In genomic region chr4:2353222-2354107, GRCh38 we compare ENCODE assay signal across 17 cellular contexts.
A peak's percentile ranks its signal among the peaks of the same experiment; 100 is the strongest.
DNase-seq lines count a peak whose midpoint lies in the region; ATAC-seq and TF ChIP-seq lines count a peak whose summit lies in the region.
"Had no signal": no experiment of that assay in that cellular context is flagged by ENCODE, and none has a peak within 500 bp of the region (broad histone marks: within the 10 kb centered on the region; RNA-seq: fewer than 3 reads in every experiment).

No MANE protein-coding gene starts in this region.

- H3K36me3 ChIP-seq in cardiac muscle cell = no peaks in the 10 kb centered on the region
- H3K36me3 ChIP-seq: gastroesophageal sphincter had no signal

- H3K4me1 Mint-ChIP-seq in CD4-positive, alpha-beta T cell (ENCODE audit: low read depth) = peaks cover 6% of the 10 kb centered on the region

- DNase-seq in CD4-positive, alpha-beta T cell = peak in 1 of 10 experiments; percentile 27
- peak; percentile 77 for DNase-seq in NCI-H524 treated with DMSO at 0.1 percent for 48 hours (lab: John Stamatoyannopoulos, UW)
- DNase-seq in cardiac muscle cell (ENCODE audit: low read depth in 1 of 2, low spot score in 1 of 2) = peak; percentile 69 to 79
- DNase-seq in posterior cingulate gyrus = peak in 9 of 10 donors; percentile 29 to 94 (median 74)
- no peak for DNase-seq in HK-2 (ENCODE audit: unreplicated experiment)
- no peak for DNase-seq in NCI-H1105 (lab: John Stamatoyannopoulos, UW)
- no peak for DNase-seq in KG1 (lab: John Stamatoyannopoulos, UW)
- DNase-seq in stimulated activated naive CD4-positive, alpha-beta T cell treated with Interleukin-2 at 50 U/mL for 16 hours (lab: John Stamatoyannopoulos, UW) = no peak
- DNase-seq: activated CD4-positive, alpha-beta memory T cell treated with anti-CD3 and anti-CD28 coated beads for 36 hours; effector memory CD4-positive, alpha-beta T cell; GF-D8; left colon; NCI-H2081; nucleus accumbens had no signal

- ATAC-seq in CD4-positive, alpha-beta T cell (ENCODE audit: poor library complexity) = no peak
- ATAC-seq: gastroesophageal sphincter, left colon had no signal

- no peaks in the 10 kb centered on the region for H3K27me3 ChIP-seq in CD4-positive, alpha-beta T cell (ENCODE audit: control insufficient read depth, insufficient read depth, low read length)
- no peaks in the 10 kb centered on the region for H3K27me3 ChIP-seq in cardiac muscle cell
- H3K27me3 ChIP-seq: gastroesophageal sphincter had no signal

- H3K27me3 Mint-ChIP-seq in CD4-positive, alpha-beta T cell = no peaks in the 10 kb centered on the region
- H3K27me3 Mint-ChIP-seq: activated CD4-positive, alpha-beta memory T cell treated with anti-CD3 and anti-CD28 coated beads for 36 hours had no signal

- H3K4me1 ChIP-seq in cardiac muscle cell (ENCODE audit: low read depth) = peaks cover 11% of the 10 kb centered on the region
- H3K4me1 ChIP-seq: gastroesophageal sphincter had no signal

- H3K36me3 Mint-ChIP-seq in CD4-positive, alpha-beta T cell (ENCODE audit: low read depth) = peaks cover 6% of the 10 kb centered on the region
- H3K36me3 Mint-ChIP-seq: activated CD4-positive, alpha-beta memory T cell treated with anti-CD3 and anti-CD28 coated beads for 36 hours had no signal

- H3K9me3 Mint-ChIP-seq in CD4-positive, alpha-beta T cell = no peaks in the 10 kb centered on the region
- H3K9me3 Mint-ChIP-seq: activated CD4-positive, alpha-beta memory T cell treated with anti-CD3 and anti-CD28 coated beads for 36 hours; T-helper 2 cell treated with Interferon-gamma antibody and Interleukin-4, amounts not matched to agents 5 μg/mL and 100 μg/mL, for 36 hours had no signal

- intact Hi-C loops in CD4-positive, alpha-beta T cell (cut with DNase I, micrococcal nuclease) = loop anchor here (1.0 to 5.0 kb wide), 3 partner anchors 71 to 133 kb away; no protein-coding TSS in a partner anchor
- intact Hi-C loops in posterior cingulate gyrus (cut with DNase I) = no loop called here

- no peak overlapping the region for H3K4me3 Mint-ChIP-seq in CD4-positive, alpha-beta T cell
- H3K4me3 Mint-ChIP-seq: activated CD4-positive, alpha-beta memory T cell treated with anti-CD3 and anti-CD28 coated beads for 36 hours; T-helper 2 cell treated with Interferon-gamma antibody and Interleukin-4, amounts not matched to agents 5 μg/mL and 100 μg/mL, for 36 hours had no signal

- TF ChIP-seq CTCF in CD4-positive, alpha-beta T cell (IDR thresholded peaks at IDR 0.05) = no peak
- TF ChIP-seq CTCF in cardiac muscle cell (IDR thresholded peaks at IDR 0.05; ENCODE audit: low read depth, low read length) = no peak

- no peak overlapping the region for H3K4me3 ChIP-seq in cardiac muscle cell
- H3K4me3 ChIP-seq: gastroesophageal sphincter had no signal

- CTCF ChIA-PET in CD4-positive, alpha-beta T cell (lab: Charles Lee) = interaction anchor here (0.8 to 1.9 kb wide), 6 partner anchors 59 to 133 kb away, joined by 3 to 6 read pairs (median 5); partner anchors contain the start of genes CFAP99 and ZFYVE28

- POLR2A ChIA-PET in CD4-positive, alpha-beta T cell (lab: Charles Lee) = no interaction called here

- no peak overlapping the region for H3K27ac ChIP-seq in CD4-positive, alpha-beta T cell (ENCODE audit: low read depth, low read length)
- H3K27ac ChIP-seq in cardiac muscle cell = peak overlapping the region; percentile 52
- H3K27ac ChIP-seq: gastroesophageal sphincter, KMS-11 had no signal

- no peaks in the 10 kb centered on the region for H3K9me3 ChIP-seq in CD4-positive, alpha-beta T cell (ENCODE audit: control insufficient read depth, low read length)
- no peaks in the 10 kb centered on the region for H3K9me3 ChIP-seq in cardiac muscle cell (ENCODE audit: low read depth)
- H3K9me3 ChIP-seq: gastroesophageal sphincter had no signal

- H3K27ac Mint-ChIP-seq in CD4-positive, alpha-beta T cell = peak overlapping the region; percentile 51
- H3K27ac Mint-ChIP-seq: activated CD4-positive, alpha-beta memory T cell treated with anti-CD3 and anti-CD28 coated beads for 36 hours; T-helper 2 cell treated with Interferon-gamma antibody and Interleukin-4, amounts not matched to agents 5 μg/mL and 100 μg/mL, for 36 hours had no signal

Comparison
In these comparisons a context has a peak if more than half of its experiments do, and no peak if none do; other contexts are left out.
1. DNase-seq: peak in NCI-H524 treated with DMSO at 0.1 percent for 48 hours (single experiment), cardiac muscle cell (2 of 2) and posterior cingulate gyrus (9 of 10); none in HK-2 (single experiment), NCI-H1105 (single experiment), KG1 (single experiment) and stimulated activated naive CD4-positive, alpha-beta T cell treated with Interleukin-2 at 50 U/mL for 16 hours (single experiment).